Comparison of ENCODE assay signal across 30 cellular contexts in genomic region chr3:5784656-5785055, GRCh38.
"Had no signal": no experiment of that assay in that cellular context is flagged by ENCODE, and none has a peak within 500 bp of the region (broad histone marks: within the 10 kb centered on the region; RNA-seq: fewer than 3 reads in every experiment).

No MANE protein-coding gene starts in this region.

- H3K27me3 Mint-ChIP-seq: activated CD8-positive, alpha-beta T cell treated with anti-CD3 and anti-CD28 coated beads for 36 hours; stimulated activated naive B cell treated with anti-CD40 and anti-IgM and Interleukin-4, amounts not matched to agents 10 μg/mL and 1 μg/mL and 100 μg/mL, for 72 hours had no signal

- H3K9me3 ChIP-seq: body of pancreas, esophagus muscularis mucosa, heart right ventricle, left lung, lower lobe of right lung, psoas muscle, stomach, thyroid gland, upper lobe of left lung, vagina had no signal

- H3K9me3 Mint-ChIP-seq: neural progenitor cell had no signal

- H3K36me3 Mint-ChIP-seq: activated naive CD4-positive, alpha-beta T cell treated with anti-CD3 and anti-CD28 coated beads, Interleukin-2, amount 50 U/mL, for 72 hours; naive thymus-derived CD8-positive, alpha-beta T cell; neural progenitor cell; stimulated activated naive B cell treated with anti-CD40 and anti-IgM and Interleukin-4, amounts not matched to agents 10 μg/mL and 1 μg/mL and 100 μg/mL, for 72 hours had no signal

- H3K27ac Mint-ChIP-seq: activated CD8-positive, alpha-beta T cell treated with anti-CD3 and anti-CD28 coated beads for 36 hours; activated naive CD4-positive, alpha-beta T cell treated with anti-CD3 and anti-CD28 coated beads, Interleukin-2, amount 50 U/mL, for 72 hours; naive thymus-derived CD8-positive, alpha-beta T cell; neural progenitor cell; stimulated activated naive B cell treated with anti-CD40 and anti-IgM and Interleukin-4, amounts not matched to agents 10 μg/mL and 1 μg/mL and 100 μg/mL, for 72 hours; WTC11 had no signal

- DNase-seq: activated CD4-positive, alpha-beta T cell treated with anti-CD3 and anti-CD28 coated beads for 1 hour; activated CD4-positive, alpha-beta T cell treated with anti-CD3 and anti-CD28 coated beads, Interleukin-2, amount 50 U/mL, for 1 hour; activated CD8-positive, alpha-beta T cell treated with anti-CD3 and anti-CD28 coated beads for 36 hours; activated naive CD4-positive, alpha-beta T cell; activated T-cell treated with anti-CD3 and anti-CD28 coated beads, Interleukin-2, amount 50 U/mL, for 48 hours; body of pancreas; dermis blood vessel endothelial cell; effector CD4-positive, alpha-beta T cell; foreskin keratinocyte; heart right ventricle; kidney glomerular epithelial cell; left lung; lower lobe of right lung; mesenchymal stem cell; naive thymus-derived CD8-positive, alpha-beta T cell; occipital lobe; psoas muscle; right cardiac atrium; stimulated activated CD4-positive, alpha-beta T cell treated with anti-CD3 and anti-CD28 coated beads, Interleukin-15, amount 100 ng/mL, for 24 hours; stimulated activated CD4-positive, alpha-beta T cell treated with anti-CD3 and anti-CD28 coated beads, Interleukin-2, amount 100 ng/mL, for 24 hours; stimulated activated naive B cell treated with anti-CD40 and anti-IgM and Interleukin-4, amounts not matched to agents 10 μg/mL and 1 μg/mL and 100 μg/mL, for 72 hours; stomach; T1000; thyroid gland; upper lobe of left lung had no signal

- H3K4me3 ChIP-seq: body of pancreas, esophagus muscularis mucosa, heart right ventricle, left lung, lower lobe of right lung, neural progenitor cell, psoas muscle, stomach, thyroid gland, upper lobe of left lung, vagina had no signal

- H3K4me1 Mint-ChIP-seq: naive thymus-derived CD8-positive, alpha-beta T cell; stimulated activated naive B cell treated with anti-CD40 and anti-IgM and Interleukin-4, amounts not matched to agents 10 μg/mL and 1 μg/mL and 100 μg/mL, for 72 hours; WTC11 had no signal

- H3K27me3 ChIP-seq: body of pancreas, esophagus muscularis mucosa, foreskin keratinocyte, left lung, neural progenitor cell, stomach, thyroid gland, upper lobe of left lung, vagina had no signal

- ATAC-seq: activated CD8-positive, alpha-beta T cell treated with anti-CD3 and anti-CD28 coated beads for 36 hours; activated naive CD4-positive, alpha-beta T cell treated with anti-CD3 and anti-CD28 coated beads, Interleukin-2, amount 50 U/mL, for 72 hours; body of pancreas; foreskin keratinocyte; heart right ventricle; left lung; lower lobe of right lung; naive thymus-derived CD8-positive, alpha-beta T cell; psoas muscle; right cardiac atrium; stimulated activated naive B cell treated with anti-CD40 and anti-IgM and Interleukin-4, amounts not matched to agents 10 μg/mL and 1 μg/mL and 100 μg/mL, for 72 hours; WTC11 had no signal

- H3K4me3 Mint-ChIP-seq: activated CD8-positive, alpha-beta T cell treated with anti-CD3 and anti-CD28 coated beads for 36 hours; naive thymus-derived CD8-positive, alpha-beta T cell; neural progenitor cell; stimulated activated naive B cell treated with anti-CD40 and anti-IgM and Interleukin-4, amounts not matched to agents 10 μg/mL and 1 μg/mL and 100 μg/mL, for 72 hours; WTC11 had no signal

- H3K36me3 ChIP-seq: esophagus muscularis mucosa, heart right ventricle, left lung, lower lobe of right lung, neural progenitor cell, stomach, thyroid gland, upper lobe of left lung, vagina had no signal
